Comparison of ENCODE assay signal across 4 cellular contexts in the genomic region with DNA sequence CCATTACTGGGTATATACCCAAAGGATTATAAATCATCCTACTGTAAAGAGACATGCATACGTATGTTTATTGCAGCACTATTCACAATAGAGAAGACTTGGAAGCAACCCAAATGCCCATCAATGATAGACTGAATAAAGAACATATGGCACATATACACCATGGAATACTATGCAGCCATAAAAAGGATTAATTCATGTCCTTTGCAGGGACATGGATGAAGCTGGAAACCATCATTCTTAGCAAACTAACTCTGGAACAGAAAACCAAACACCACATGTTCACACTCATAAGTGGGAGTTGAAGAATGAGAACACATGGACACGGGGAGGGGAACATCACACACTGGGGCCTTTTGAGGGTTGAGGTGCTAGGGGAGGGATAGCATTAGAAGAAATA. TPM values are rescaled to one million over a fixed set of nuclear protein-coding genes. Genes with fewer than 3 reads are reported as not detected.
TF ChIP-seq lines count a peak whose summit lies in the region.
"Not testable (repeated sequence)": the region's sequence is repeated elsewhere in the genome, so short reads cannot be mapped to it uniquely, and the experiment has no call there.
"Had no signal": no experiment of that assay in that cellular context is flagged by ENCODE, and none has a peak within 500 bp of the region (broad histone marks: within the 10 kb centered on the region; RNA-seq: fewer than 3 reads in every experiment).

No MANE protein-coding gene starts in this region.

- CTCF ChIA-PET in HEK293 (lab: Yijun Ruan, JAX) = interaction anchor here (1.0 kb wide), 1 partner anchor 60 kb away, joined by 7 read pairs; no protein-coding TSS in a partner anchor

- 98% methylated on average over 2 of the region's 2 CpGs for WGBS in liver

- TF ChIP-seq CTCF in HEK293 (tag by site-specific recombination; IDR thresholded peaks at IDR 0.05); liver (IDR thresholded peaks at IDR 0.05; ENCODE audit: low read depth, low read length, missing input control): not testable (repeated sequence)

- not testable (repeated sequence) for H3K27me3 ChIP-seq in liver (ENCODE audit: control insufficient read depth in 4 of 4, insufficient read depth in 4 of 4, low read length in 3 of 4)

- not testable (repeated sequence) for H3K4me1 ChIP-seq in HEK293 (ENCODE audit: control insufficient read depth, insufficient read depth, low read length); liver (ENCODE audit: control insufficient read depth in 4 of 4, insufficient read depth in 4 of 4, low read length in 3 of 4)

- not testable (repeated sequence) for H3K4me3 ChIP-seq in HEK293 (ENCODE audit: low read depth, low read length)
- H3K4me3 ChIP-seq in liver (ENCODE audit: low read depth in 1 of 3, low read length in 3 of 3) = peak overlapping the region in 2 of 3 donors; percentile 8 to 15

- H3K9ac ChIP-seq in liver (ENCODE audit: low read depth in 1 of 2, low read length in 2 of 2) = not testable (repeated sequence)

- POLR2A ChIA-PET in HEK293 (lab: Yijun Ruan, JAX) = interaction anchor here (0.7 to 2.5 kb wide), 4 partner anchors 41 to 1826 kb away, joined by 4 to 9 read pairs (median 6); a partner anchor contains a TSS

- TF ChIP-seq RAD21 in liver (IDR thresholded peaks at IDR 0.05) = not testable (repeated sequence)

- peaks cover 0 to 40% of the 10 kb centered on the region in 2 experiments; a peak in 2 of 3 replicates for H3K36me3 ChIP-seq in HEK293 (ENCODE audit: control insufficient read depth in 2 of 2, insufficient read depth in 1 of 2, low read length in 2 of 2)
- H3K36me3 ChIP-seq in liver (ENCODE audit: control insufficient read depth in 4 of 4, insufficient read depth in 3 of 4, low read depth in 1 of 4, low read length in 3 of 4) = not testable (repeated sequence)

- H3K9me3 ChIP-seq in HEK293 (ENCODE audit: control insufficient read depth, insufficient read depth, low read depth, low read length) (peaks cover 83% of the 10 kb centered on the region), liver (ENCODE audit: control insufficient read depth in 4 of 4, low read length in 3 of 4) (peaks cover 12 to 73% (median 37%) of the 10 kb centered on the region in 4 donors)

- not testable (repeated sequence) for H3K27ac ChIP-seq in HEK293 (ENCODE audit: extremely low read depth, low read depth, low read length); liver (ENCODE audit: low read depth in 1 of 2, low read length in 2 of 2)

TF ChIP-seq in HEK293, 187 proteins besides CTCF, POLR2A, EP300 and RAD21:
- 0 out of 2 replicates have a peak, but pooled peaks have one; percentile 18 for TF ChIP-seq KLF8 (tag by site-specific recombination; IDR thresholded peaks at IDR 0.05)
- TF ChIP-seq, protein P1, sequence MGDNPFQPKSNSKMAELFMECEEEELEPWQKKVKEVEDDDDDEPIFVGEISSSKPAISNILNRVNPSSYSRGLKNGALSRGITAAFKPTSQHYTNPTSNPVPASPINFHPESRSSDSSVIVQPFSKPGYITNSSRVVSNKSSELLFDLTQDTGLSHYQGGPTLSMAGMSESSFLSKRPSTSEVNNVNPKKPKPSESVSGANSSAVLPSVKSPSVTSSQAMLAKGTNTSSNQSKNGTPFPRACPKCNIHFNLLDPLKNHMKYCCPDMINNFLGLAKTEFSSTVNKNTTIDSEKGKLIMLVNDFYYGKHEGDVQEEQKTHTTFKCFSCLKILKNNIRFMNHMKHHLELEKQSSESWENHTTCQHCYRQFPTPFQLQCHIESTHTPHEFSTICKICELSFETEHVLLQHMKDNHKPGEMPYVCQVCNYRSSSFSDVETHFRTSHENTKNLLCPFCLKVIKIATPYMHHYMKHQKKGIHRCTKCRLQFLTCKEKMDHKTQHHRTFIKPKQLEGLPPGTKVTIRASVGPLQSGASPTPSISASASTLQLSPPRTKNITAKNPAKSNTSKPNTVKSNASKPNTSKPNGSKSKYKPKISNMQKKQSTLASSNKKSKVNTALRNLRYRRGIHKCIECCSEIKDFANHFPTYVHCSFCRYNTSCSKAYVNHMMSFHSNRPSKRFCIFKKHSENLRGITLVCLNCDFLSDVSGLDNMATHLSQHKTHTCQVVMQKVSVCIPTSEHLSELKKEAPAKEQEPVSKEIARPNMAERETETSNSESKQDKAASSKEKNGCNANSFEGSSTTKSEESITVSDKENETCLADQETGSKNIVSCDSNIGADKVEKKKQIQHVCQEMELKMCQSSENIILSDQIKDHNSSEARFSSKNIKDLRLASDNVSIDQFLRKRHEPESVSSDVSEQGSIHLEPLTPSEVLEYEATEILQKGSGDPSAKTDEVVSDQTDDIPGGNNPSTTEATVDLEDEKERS (tag by site-specific recombination; IDR thresholded peaks at IDR 0.05) = peak; percentile 91; the same call in 1 of the 2 replicates
- peak; percentile 99 for TF ChIP-seq ZNF146 (tag by site-specific recombination; IDR thresholded peaks at IDR 0.05)
- TF ChIP-seq, protein P2, sequence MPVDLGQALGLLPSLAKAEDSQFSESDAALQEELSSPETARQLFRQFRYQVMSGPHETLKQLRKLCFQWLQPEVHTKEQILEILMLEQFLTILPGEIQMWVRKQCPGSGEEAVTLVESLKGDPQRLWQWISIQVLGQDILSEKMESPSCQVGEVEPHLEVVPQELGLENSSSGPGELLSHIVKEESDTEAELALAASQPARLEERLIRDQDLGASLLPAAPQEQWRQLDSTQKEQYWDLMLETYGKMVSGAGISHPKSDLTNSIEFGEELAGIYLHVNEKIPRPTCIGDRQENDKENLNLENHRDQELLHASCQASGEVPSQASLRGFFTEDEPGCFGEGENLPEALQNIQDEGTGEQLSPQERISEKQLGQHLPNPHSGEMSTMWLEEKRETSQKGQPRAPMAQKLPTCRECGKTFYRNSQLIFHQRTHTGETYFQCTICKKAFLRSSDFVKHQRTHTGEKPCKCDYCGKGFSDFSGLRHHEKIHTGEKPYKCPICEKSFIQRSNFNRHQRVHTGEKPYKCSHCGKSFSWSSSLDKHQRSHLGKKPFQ (tag by site-specific recombination; IDR thresholded peaks at IDR 0.05) = peak; percentile 41; the same call in 1 of the 2 replicates
- TF ChIP-seq, protein P3, sequence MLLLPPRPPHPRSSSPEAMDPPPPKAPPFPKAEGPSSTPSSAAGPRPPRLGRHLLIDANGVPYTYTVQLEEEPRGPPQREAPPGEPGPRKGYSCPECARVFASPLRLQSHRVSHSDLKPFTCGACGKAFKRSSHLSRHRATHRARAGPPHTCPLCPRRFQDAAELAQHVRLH (tag by site-specific recombination; IDR thresholded peaks at IDR 0.05) = peak; percentile 51; the same call in 1 of the 2 replicates

RNA-seq across cellular contexts. Expression of a gene that starts 6.3 kb away (rescaled TPM):
- 1 to 10 TPM in 1 of 2 donors, under 1 TPM in 1; 0.17 to 1.6 TPM for total RNA-seq in liver
- under 1 TPM in 1 of 2 donors, not detected in 1; 0.94 TPM for polyA plus RNA-seq in liver
- total RNA-seq: A172; CD8-positive, alpha-beta T cell had no signal

RNA-seq across cellular contexts. Expression of a gene that starts 41.1 kb away (rescaled TPM):
- total RNA-seq in liver = 10 to 100 TPM in 1 of 2 donors, 1 to 10 TPM in 1; 8.8 to 10.9 TPM
- polyA plus RNA-seq in liver = 1 to 10 TPM; 3.3 to 3.4 TPM

RNA-seq across cellular contexts. Expression of a gene that starts 51.4 kb away (rescaled TPM):
- total RNA-seq in liver = 1 to 10 TPM; 2.6 to 5.3 TPM
- 1 to 10 TPM in 1 of 2 donors, under 1 TPM in 1; 0.96 to 1.7 TPM for polyA plus RNA-seq in liver
